ENCODE assay signal across 17 cellular contexts in genomic region chr6:38198219-38198618, GRCh38.
"Had no signal": no experiment of that assay in that cellular context is flagged by ENCODE, and none has a peak within 500 bp of the region (broad histone marks: within the 10 kb centered on the region; RNA-seq: fewer than 3 reads in every experiment).

No MANE protein-coding gene starts in this region.

- H3K4me3 ChIP-seq: adrenal gland, breast epithelium, esophagus squamous epithelium, mucosa of descending colon, pancreas, thoracic aorta, upper lobe of left lung had no signal

- H3K36me3 Mint-ChIP-seq: activated naive CD4-positive, alpha-beta T cell treated with anti-CD3 and anti-CD28 coated beads, Interleukin-2, amount 50 U/mL, for 72 hours had no signal

- H3K36me3 ChIP-seq: adrenal gland, breast epithelium, esophagus squamous epithelium, pancreas, thoracic aorta, upper lobe of left lung had no signal

- H3K4me3 Mint-ChIP-seq: activated CD4-positive, alpha-beta T cell treated with anti-CD3 and anti-CD28 coated beads, Interleukin-2, amount 10 ng/mL, durations not matched to agents 7 days and 5 days; activated CD8-positive, alpha-beta T cell treated with anti-CD3 and anti-CD28 coated beads, Interleukin-2, amount 10 ng/mL, durations not matched to agents 7 days and 5 days; dendritic cell treated with granulocyte-macrophage colony-stimulating factor and Interleukin-4, amounts not matched to agents 40 ng/mL and 50 ng/mL, for 4 days; naive B cell; stimulated activated naive B cell treated with anti-CD40 and anti-IgM and Interleukin-4, amounts not matched to agents 10 μg/mL and 1 μg/mL and 100 μg/mL, for 72 hours had no signal

- H3K27ac Mint-ChIP-seq: activated CD4-positive, alpha-beta T cell treated with anti-CD3 and anti-CD28 coated beads, Interleukin-2, amount 10 ng/mL, durations not matched to agents 7 days and 5 days; activated CD8-positive, alpha-beta T cell treated with anti-CD3 and anti-CD28 coated beads, Interleukin-2, amount 10 ng/mL, durations not matched to agents 7 days and 5 days; dendritic cell treated with granulocyte-macrophage colony-stimulating factor and Interleukin-4, amounts not matched to agents 40 ng/mL and 50 ng/mL, for 4 days; stimulated activated naive B cell treated with anti-CD40 and anti-IgM and Interleukin-4, amounts not matched to agents 10 μg/mL and 1 μg/mL and 100 μg/mL, for 72 hours had no signal

- H3K27ac ChIP-seq: adrenal gland, breast epithelium, esophagus squamous epithelium, pancreas, thoracic aorta, upper lobe of left lung had no signal

- H3K4me1 Mint-ChIP-seq: activated CD4-positive, alpha-beta T cell treated with anti-CD3 and anti-CD28 coated beads, Interleukin-2, amount 10 ng/mL, durations not matched to agents 7 days and 5 days had no signal

- H3K9me3 Mint-ChIP-seq: activated CD4-positive, alpha-beta T cell treated with anti-CD3 and anti-CD28 coated beads, Interleukin-2, amount 10 ng/mL, durations not matched to agents 7 days and 5 days; activated naive CD4-positive, alpha-beta T cell treated with anti-CD3 and anti-CD28 coated beads, Interleukin-2, amount 50 U/mL, for 72 hours; dendritic cell treated with granulocyte-macrophage colony-stimulating factor and Interleukin-4, amounts not matched to agents 40 ng/mL and 50 ng/mL, for 4 days had no signal

- H3K27me3 Mint-ChIP-seq: activated CD4-positive, alpha-beta T cell treated with anti-CD3 and anti-CD28 coated beads, Interleukin-2, amount 10 ng/mL, durations not matched to agents 7 days and 5 days; dendritic cell treated with granulocyte-macrophage colony-stimulating factor and Interleukin-4, amounts not matched to agents 40 ng/mL and 50 ng/mL, for 4 days; naive B cell; stimulated activated naive B cell treated with anti-CD40 and anti-IgM and Interleukin-4, amounts not matched to agents 10 μg/mL and 1 μg/mL and 100 μg/mL, for 72 hours had no signal

- ATAC-seq: activated CD4-positive, CD25-positive, alpha-beta regulatory T cell treated with anti-CD3 and anti-CD28 coated beads, Interleukin-2, amount 50 U/mL, for 24 hours; activated CD8-positive, alpha-beta T cell treated with anti-CD3 and anti-CD28 coated beads, Interleukin-2, amount 10 ng/mL, durations not matched to agents 7 days and 5 days; activated naive CD4-positive, alpha-beta T cell treated with anti-CD3 and anti-CD28 coated beads, Interleukin-2, amount 50 U/mL, for 72 hours; mucosa of descending colon; pancreas; stimulated activated naive B cell treated with anti-CD40 and anti-IgM and Interleukin-4, amounts not matched to agents 10 μg/mL and 1 μg/mL and 100 μg/mL, for 72 hours had no signal

- H3K9me3 ChIP-seq: adrenal gland, breast epithelium, esophagus squamous epithelium, mucosa of descending colon, pancreas, thoracic aorta, upper lobe of left lung had no signal

- H3K27me3 ChIP-seq: adrenal gland, breast epithelium, esophagus squamous epithelium, pancreas, upper lobe of left lung had no signal

- DNase-seq: activated CD4-positive, alpha-beta T cell treated with anti-CD3 and anti-CD28 coated beads, Interleukin-2, amount 10 ng/mL, durations not matched to agents 7 days and 5 days; activated CD8-positive, alpha-beta T cell treated with anti-CD3 and anti-CD28 coated beads, Interleukin-2, amount 10 ng/mL, durations not matched to agents 7 days and 5 days; activated gamma-delta T cell treated with Interleukin-2 at 50 U/mL for 16 hours; effector CD8-positive, alpha-beta T cell; esophagus squamous epithelium; mesenchymal stem cell; mucosa of descending colon; naive B cell; pancreas; stimulated activated naive B cell treated with anti-CD40 and anti-IgM and Interleukin-4, amounts not matched to agents 10 μg/mL and 1 μg/mL and 100 μg/mL, for 72 hours had no signal
